In genomic region chr2:173354073-173354600, GRCh38 we compare ENCODE assay signal across 9 cellular contexts. TPM values are rescaled to one million over a fixed set of nuclear protein-coding genes. Genes with fewer than 3 reads are reported as not detected.
DNase-seq lines count a peak whose midpoint lies in the region; ATAC-seq, FAIRE-seq and TF ChIP-seq lines count a peak whose summit lies in the region.
"Had no signal": no experiment of that assay in that cellular context is flagged by ENCODE, and none has a peak within 500 bp of the region (broad histone marks: within the 10 kb centered on the region; RNA-seq: fewer than 3 reads in every experiment).

No MANE protein-coding gene starts in this region.

- TF ChIP-seq EP300 in HepG2 (IDR thresholded peaks at IDR 0.05; ENCODE audit: low read depth in 2 of 2, low read length in 2 of 2), result no peak
- TF ChIP-seq EP300 in HepG2 (CRISPR knock-in tag; IDR thresholded peaks at IDR 0.05; ENCODE audit: borderline replicate concordance), result no peak
- no peak for TF ChIP-seq EP300 in upper lobe of left lung (IDR thresholded peaks at IDR 0.05)

- no peaks in the 10 kb centered on the region for H3K9me3 ChIP-seq in GM23248 (ENCODE audit: low read depth)
- H3K9me3 ChIP-seq in adipocyte (ENCODE audit: control insufficient read depth, low read length), result peaks cover 3% of the 10 kb centered on the region
- H3K9me3 ChIP-seq in HepG2 (ENCODE audit: low read length), result no peaks in the 10 kb centered on the region
- H3K9me3 ChIP-seq in upper lobe of left lung, result no peaks in the 10 kb centered on the region

- peak; percentile 52 for ATAC-seq in HepG2
- no peak for ATAC-seq in upper lobe of left lung (ENCODE audit: low FRiP score in 2 of 2)

- H3K4me1 ChIP-seq in GM23248 (ENCODE audit: insufficient read depth) (no peaks in the 10 kb centered on the region), adipocyte (ENCODE audit: control insufficient read depth, insufficient read depth, low read length) (peaks cover 13% of the 10 kb centered on the region), HepG2 (ENCODE audit: insufficient read depth, low read length) (peaks cover 37% of the 10 kb centered on the region), upper lobe of left lung (peaks cover 18 to 26% (median 20%) of the 10 kb centered on the region in 4 donors)

- H3K27ac ChIP-seq in GM23248, result no peak overlapping the region
- peak overlapping the region; percentile 86 for H3K27ac ChIP-seq in HepG2 (ENCODE audit: extremely low read length, insufficient read depth, low read length)
- H3K27ac ChIP-seq in upper lobe of left lung, result no peak overlapping the region

- 9% methylated on average over 21 of the region's 21 CpGs for WGBS in GM23248 (ENCODE audit: low coverage in 1 of 2, low lambda C conversion rate in 2 of 2, missing lambda C conversion rate in 2 of 2), 2 experiments
- WGBS in HepG2 (ENCODE audit: low lambda C conversion rate), result 2% methylated on average over 21 of the region's 21 CpGs
- WGBS in upper lobe of left lung, 2 donors, result 2 to 3% methylated on average over 21 of the region's 21 CpGs

- H3K9me2 ChIP-seq in GM23248 (ENCODE audit: insufficient read depth), result no peaks in the 10 kb centered on the region

- no TSS peak for BruUV-seq in HepG2 (replicated peaks; lab: Mats Ljungman, UMichigan)

- H3K4me2 ChIP-seq in GM23248 (ENCODE audit: unreplicated experiment) (peak overlapping the region; percentile 92), HepG2 (ENCODE audit: low read depth, low read length) (peak overlapping the region; percentile 96)

- H3K36me3 ChIP-seq in GM23248 (ENCODE audit: low read depth) (no peaks in the 10 kb centered on the region), adipocyte (ENCODE audit: control insufficient read depth, insufficient read depth, low read length, severe bottlenecking) (no peaks in the 10 kb centered on the region), HepG2 (replicated peaks in 1 of 2; ENCODE audit: control insufficient read depth in 1 of 2, insufficient read depth in 2 of 2, low read length in 2 of 2) (peaks cover 0 to 7% of the 10 kb centered on the region in 2 experiments; a peak in 3 of 5 replicates), upper lobe of left lung (no peaks in the 10 kb centered on the region)

- peak; percentile 81 for DNase-seq in NK-92 treated with Interleukin-12 subunit alpha and Interleukin-12 subunit beta, amount 100 ng/mL, for 24 hours (lab: John Stamatoyannopoulos, UW)
- DNase-seq in NK-92 (lab: John Stamatoyannopoulos, UW; ENCODE audit: unreplicated experiment) (no peak), GM23248 (peak; percentile 16), Kasumi-1 (lab: John Stamatoyannopoulos, UW) (peak; percentile 81 to 86), adipocyte (ENCODE audit: low read depth) (peak; percentile 17), HepG2 (ENCODE audit: low spot score) (peak; percentile 27), upper lobe of left lung (no peak), GF-D8 (lab: John Stamatoyannopoulos, UW) (no peak)

- H3K4me3 ChIP-seq in GM23248, result peak overlapping the region; percentile 76
- H3K4me3 ChIP-seq in adipocyte (ENCODE audit: low read length), result peak overlapping the region; percentile 79
- peak overlapping the region; percentile 74 to 90 (median 89) for H3K4me3 ChIP-seq in HepG2 (replicated peaks in 1 of 3; ENCODE audit: insufficient read depth in 1 of 3, low read depth in 2 of 3, low read length in 3 of 3)
- peak overlapping the region in 3 of 4 donors; percentile 48 to 69 (median 54) for H3K4me3 ChIP-seq in upper lobe of left lung

- peak; percentile 23 for FAIRE-seq in HepG2 (lab: Jason Lieb, UNC)
- FAIRE-seq: frontal cortex had no signal

- TF ChIP-seq CTCF in HepG2 (CRISPR knock-in tag; IDR thresholded peaks at IDR 0.05) (no peak), upper lobe of left lung (IDR thresholded peaks at IDR 0.05) (no peak)

- no peak for TF ChIP-seq RAD21 in HepG2 (CRISPR knock-in tag; IDR thresholded peaks at IDR 0.05)

- CTCF ChIA-PET in HepG2 (lab: Yijun Ruan, JAX; ENCODE audit: low intra/inter-chr PET ratio, low total read pairs), result no interaction called here

- H4K20me1 ChIP-seq in GM23248 (ENCODE audit: insufficient read depth), result no peaks in the 10 kb centered on the region
- H4K20me1 ChIP-seq in HepG2 (ENCODE audit: insufficient read depth, low read length), result peaks cover 12% of the 10 kb centered on the region; the same call in 1 of the 2 replicates

- H3K79me2 ChIP-seq in GM23248 (ENCODE audit: insufficient read depth), result no peaks in the 10 kb centered on the region
- peaks cover 35% of the 10 kb centered on the region for H3K79me2 ChIP-seq in HepG2 (ENCODE audit: insufficient read depth, low read length)

- H3K27me3 ChIP-seq in GM23248 (replicated peaks; ENCODE audit: insufficient read depth), result peaks cover 38% of the 10 kb centered on the region
- peaks cover 48% of the 10 kb centered on the region for H3K27me3 ChIP-seq in adipocyte (replicated peaks; ENCODE audit: control insufficient read depth, insufficient read depth, low read length)
- no peaks in the 10 kb centered on the region; a peak in 2 of 5 replicates for H3K27me3 ChIP-seq in HepG2 (ENCODE audit: control insufficient read depth in 1 of 2, insufficient read depth in 2 of 2, low read length in 2 of 2)
- H3K27me3 ChIP-seq in upper lobe of left lung, result peaks cover 0 to 29% (median 7%) of the 10 kb centered on the region in 4 donors

- POLR2A ChIA-PET in HepG2 (lab: Yijun Ruan, JAX), result no interaction called here

- H2AFZ ChIP-seq in GM23248 (peak overlapping the region; percentile 87), HepG2 (ENCODE audit: low read length) (peak overlapping the region; percentile 94)

- intact Hi-C loops in HepG2 (cut with micrococcal nuclease; ENCODE audit: unreplicated experiment), result loop anchor here (10.0 kb wide), 2 partner anchors 129 to 279 kb away; partner anchors contain the start of gene MAP3K20

- no peaks in the 10 kb centered on the region for H3F3A ChIP-seq in GM23248 (ENCODE audit: insufficient read depth)

- H3K9ac ChIP-seq in GM23248 (peak overlapping the region; percentile 44), adipocyte (ENCODE audit: low read length) (peak overlapping the region; percentile 46), HepG2 (ENCODE audit: insufficient read depth, low read depth, low read length) (peak overlapping the region; percentile 87)

- in situ Hi-C loops in GM23248 (cut with MboI), result no loop called here
- in situ Hi-C loops in HepG2 (cut with HindIII; ENCODE audit: extremely low pct_ligation_motif_present, low pct_unique_long_range_greater_than_20kb), result no loop called here

- TF ChIP-seq POLR2A in HepG2 (IDR thresholded peaks at IDR 0.05; ENCODE audit: insufficient read depth in 1 of 2, low read depth in 2 of 2, low read length in 2 of 2), result no peak
- TF ChIP-seq POLR2A in upper lobe of left lung (IDR thresholded peaks at IDR 0.05), result no peak

TF ChIP-seq in HepG2, 621 proteins besides CTCF, POLR2A, EP300 and RAD21 (continues in another document):
- TF ChIP-seq CREB1 (IDR thresholded peaks at IDR 0.05), result no peak
- TF ChIP-seq CREB1 (CRISPR knock-in tag; IDR thresholded peaks at IDR 0.05), result peak; percentile 34; the same call in 1 of the 2 replicates
- TF ChIP-seq NCOR1 (IDR thresholded peaks at IDR 0.05; ENCODE audit: borderline replicate concordance, low read length), result peak; percentile 47; the same call in 1 of the 2 replicates
- TF ChIP-seq USF2 (IDR thresholded peaks at IDR 0.05; ENCODE audit: low read depth, low read length), result no peak
- TF ChIP-seq USF2 (CRISPR knock-in tag; IDR thresholded peaks at IDR 0.05; ENCODE audit: borderline replicate concordance), result 0 out of 2 replicates have a peak, but pooled peaks have one; percentile 13
- peak; percentile 84 for TF ChIP-seq KDM5A (IDR thresholded peaks at IDR 0.05; ENCODE audit: borderline replicate concordance, low read length)

RNA-seq across cellular contexts. Expression of gene CDCA7, which starts 0.5 kb away (rescaled TPM):
- 3.0 and 3.3 TPM in 2 replicates for total RNA-seq in GM23248 (2014; rRNA removed; shearing (Covaris generic))
- polyA plus RNA-seq in GM23248 (2016; fragmentation: Nextera tagmentation; extraction: Ambion mirVana) (2.9 and 3.2 TPM in 2 replicates), HepG2 (2011; rRNA removed) (38.4 and 57.8 TPM in 2 replicates)
- total RNA-seq in HepG2 (2016; rRNA removed; fragmentation: Illumina TruSeq; extraction: Trizol) (46.2 and 52.5 TPM in 2 replicates), upper lobe of left lung (1 to 10 TPM in 3 of 6 donors, under 1 TPM in 2, not detected in 1; 0.46 to 3.1 (median 1.0) TPM)
- total RNA-seq in HepG2 (2016; cell fraction: cytosol; rRNA removed; fragmentation: Illumina TruSeq; extraction: Trizol; ENCODE audit: low read depth), result 27.7 and 30.0 TPM in 2 replicates
- total RNA-seq in HepG2 (2016; cell fraction: insoluble cytoplasmic fraction; rRNA removed; fragmentation: Illumina TruSeq; extraction: Trizol), result 47.6 and 48.2 TPM in 2 replicates
- total RNA-seq in HepG2 (2016; cell fraction: membrane; rRNA removed; fragmentation: Illumina TruSeq; extraction: Trizol), result 32.2 and 33.8 TPM in 2 replicates
- total RNA-seq in HepG2 (2016; cell fraction: nucleus; rRNA removed; fragmentation: Illumina TruSeq; extraction: Trizol), result 53.9 and 55.6 TPM in 2 replicates
- 14.1 and 14.3 TPM in 2 replicates for polyA plus RNA-seq in HepG2 (2011; cell fraction: cytosol; rRNA removed)
- 145 and 170 TPM in 2 replicates for polyA plus RNA-seq in HepG2 (2011; cell fraction: nucleus; rRNA removed)
- 22.8 and 38.7 TPM in 2 replicates for polyA plus RNA-seq in HepG2 (2012)
- 7.6 and 7.8 TPM in 2 replicates for polyA plus RNA-seq in HepG2 (2016; cell fraction: cytosol; fragmentation: Illumina TruSeq; extraction: Trizol; ENCODE audit: low read depth)
- polyA plus RNA-seq in HepG2 (2016; cell fraction: insoluble cytoplasmic fraction; fragmentation: Illumina TruSeq; extraction: Trizol; ENCODE audit: low read depth), result 67.0 and 69.0 TPM in 2 replicates
- 16.4 and 17.0 TPM in 2 replicates for polyA plus RNA-seq in HepG2 (2016; cell fraction: membrane; fragmentation: Illumina TruSeq; extraction: Trizol; ENCODE audit: low read depth)
- 142 and 148 TPM in 2 replicates for polyA plus RNA-seq in HepG2 (2016; cell fraction: nucleus; fragmentation: Illumina TruSeq; extraction: Trizol; ENCODE audit: insufficient read depth, low read depth)
- polyA minus RNA-seq in HepG2 (2011; rRNA and poly(A)+ RNA removed; ENCODE audit: low replicate concordance), result 12.0 and 26.4 TPM in 2 replicates
- polyA minus RNA-seq in HepG2 (2011; cell fraction: cytosol; rRNA and poly(A)+ RNA removed), result 10.3 and 11.9 TPM in 2 replicates
- polyA minus RNA-seq in HepG2 (2011; cell fraction: nucleus; rRNA and poly(A)+ RNA removed), result 40.2 and 48.7 TPM in 2 replicates

Comparison
In these comparisons a context has a peak if more than half of its experiments do, and no peak if none do; other contexts are left out.
1. DNase-seq: peak in NK-92 treated with Interleukin-12 subunit alpha and Interleukin-12 subunit beta, amount 100 ng/mL, for 24 hours (single experiment), GM23248 (single experiment), Kasumi-1 (2 of 2), adipocyte (single experiment) and HepG2 (single experiment); none in NK-92 (single experiment), upper lobe of left lung (0 of 2) and GF-D8 (single experiment).
2. Peak in every context shown above with its lines, with median percentiles within 50 percentile points of each other: H3K4me3 ChIP-seq and H3K9ac ChIP-seq.